ENCODE assay signal across 10 cellular contexts in genomic region chrX:154083134-154083517, GRCh38. TPM values are rescaled to one million over a fixed set of nuclear protein-coding genes. Genes with fewer than 3 reads are reported as not detected.
A peak's percentile ranks its signal among the peaks of the same experiment; 100 is the strongest.
DNase-seq lines count a peak whose midpoint lies in the region; ATAC-seq and TF ChIP-seq lines count a peak whose summit lies in the region.
"Had no signal": no experiment of that assay in that cellular context is flagged by ENCODE, and none has a peak within 500 bp of the region (broad histone marks: within the 10 kb centered on the region; RNA-seq: fewer than 3 reads in every experiment).

No MANE protein-coding gene starts in this region.

- no peaks in the 10 kb centered on the region for H3K9me2 ChIP-seq in HCT116 (ENCODE audit: insufficient read depth)

- no TSS peak for BruUV-seq in HCT116 (replicated peaks; lab: Mats Ljungman, UMichigan)

- intact Hi-C loops in HCT116 (cut with micrococcal nuclease), result no loop called here
- intact Hi-C loops in naive thymus-derived CD4-positive, alpha-beta T cell (cut with micrococcal nuclease), result no loop called here

- ATAC-seq in HCT116 (peak; percentile 36; the same call in 1 of the 2 replicates), GM21529 (IDR thresholded peaks at IDR 0.05; ENCODE audit: unreplicated experiment) (no peak), GM19455 (IDR thresholded peaks at IDR 0.05; ENCODE audit: unreplicated experiment) (no peak)
- peak; percentile 37 for ATAC-seq in naive thymus-derived CD4-positive, alpha-beta T cell
- ATAC-seq: pancreas had no signal

- no peaks in the 10 kb centered on the region for H3K9me3 ChIP-seq in HCT116 (ENCODE audit: control insufficient read depth in 1 of 2, insufficient read depth in 1 of 2, low read depth in 1 of 2, low read length in 2 of 2)
- H3K9me3 ChIP-seq in naive thymus-derived CD4-positive, alpha-beta T cell (ENCODE audit: control insufficient read depth in 2 of 3, low read length in 3 of 3), result no peaks in the 10 kb centered on the region
- H3K9me3 ChIP-seq: pancreas had no signal

- TF ChIP-seq RAD21 in HCT116 (IDR thresholded peaks at IDR 0.05; ENCODE audit: low read depth), result no peak

- H3K4me3 ChIP-seq in ACC112 (ENCODE audit: low read depth, low read length), result no peak overlapping the region
- no peak overlapping the region for H3K4me3 ChIP-seq in HCT116 (replicated peaks in 1 of 2; ENCODE audit: low read depth in 1 of 2, low read length in 2 of 2)
- no peak overlapping the region for H3K4me3 ChIP-seq in naive thymus-derived CD4-positive, alpha-beta T cell (ENCODE audit: low read length)
- H3K4me3 ChIP-seq: pancreas had no signal

- peaks cover 2% of the 10 kb centered on the region for H3K36me3 Mint-ChIP-seq in chondrocyte (ENCODE audit: low read depth)
- peaks cover 0 to 16% (median 7%) of the 10 kb centered on the region in 5 donors for H3K36me3 Mint-ChIP-seq in naive thymus-derived CD4-positive, alpha-beta T cell

- POLR2A ChIA-PET in HCT116 (lab: Charles Lee), result no interaction called here
- POLR2A ChIA-PET in naive thymus-derived CD4-positive, alpha-beta T cell (lab: Charles Lee), result interaction anchor here (0.9 to 1.5 kb wide), 2 partner anchors 11 to 13 kb away, joined by 5 read pairs; no protein-coding TSS in a partner anchor

- no peak for TF ChIP-seq CTCF in HCT116 (IDR thresholded peaks at IDR 0.05 in 2 of 3, conservative IDR thresholded peaks at IDR 0.05 in 1 of 3; ENCODE audit: borderline replicate concordance in 1 of 3, insufficient read depth in 1 of 3, low read depth in 2 of 3, low read length in 2 of 3)
- no peak for TF ChIP-seq CTCF in chondrocyte (IDR thresholded peaks at IDR 0.05)

- no peak overlapping the region for H3K9ac ChIP-seq in HCT116 (ENCODE audit: low read length)

- CTCF ChIA-PET in HCT116 (lab: Charles Lee), result no interaction called here
- CTCF ChIA-PET in naive thymus-derived CD4-positive, alpha-beta T cell (lab: Charles Lee), result no interaction called here

- H3K36me3 ChIP-seq in ACC112 (ENCODE audit: insufficient read depth, low read length), result no peaks in the 10 kb centered on the region
- no peaks in the 10 kb centered on the region for H3K36me3 ChIP-seq in HCT116 (ENCODE audit: control insufficient read depth in 1 of 2, insufficient read depth in 2 of 2, low read length in 2 of 2)
- H3K36me3 ChIP-seq in naive thymus-derived CD4-positive, alpha-beta T cell (ENCODE audit: control insufficient read depth in 2 of 3, insufficient read depth in 3 of 3, low read length in 3 of 3), result no peaks in the 10 kb centered on the region
- H3K36me3 ChIP-seq: pancreas had no signal

- H3K27ac Mint-ChIP-seq in chondrocyte (ENCODE audit: unreplicated experiment), result peak overlapping the region; percentile 28
- peak overlapping the region; percentile 0 to 88 (median 80) for H3K27ac Mint-ChIP-seq in naive thymus-derived CD4-positive, alpha-beta T cell

- H3K4me1 ChIP-seq in ACC112 (ENCODE audit: control insufficient read depth, insufficient read depth, low read length, unreplicated experiment) (peaks cover 9% of the 10 kb centered on the region), HCT116 (ENCODE audit: control insufficient read depth in 1 of 2, insufficient read depth in 2 of 2, low read length in 2 of 2) (peaks cover 7 to 21% of the 10 kb centered on the region in 2 experiments)
- H3K4me1 ChIP-seq in naive thymus-derived CD4-positive, alpha-beta T cell (ENCODE audit: control insufficient read depth in 2 of 2, insufficient read depth in 2 of 2, low read length in 2 of 2), result peaks cover 11 to 24% of the 10 kb centered on the region in 2 donors

- H3K27me3 Mint-ChIP-seq in chondrocyte (ENCODE audit: low read depth), result no peaks in the 10 kb centered on the region
- no peaks in the 10 kb centered on the region for H3K27me3 Mint-ChIP-seq in naive thymus-derived CD4-positive, alpha-beta T cell

- H3K4me2 ChIP-seq in HCT116 (ENCODE audit: low read length), result peak overlapping the region; percentile 55

- 0 out of 2 replicates have a peak, but pooled peaks cover 4% of the 10 kb centered on the region for H4K20me1 ChIP-seq in HCT116 (ENCODE audit: insufficient read depth)

- TF ChIP-seq POLR2A in HCT116 (IDR thresholded peaks at IDR 0.05; ENCODE audit: borderline replicate concordance, extremely low read depth, insufficient read depth, insufficient read length), result no peak

- H3K79me2 ChIP-seq in ACC112 (ENCODE audit: control insufficient read depth, insufficient read depth, low read length, unreplicated experiment) (peaks cover 37% of the 10 kb centered on the region), HCT116 (ENCODE audit: insufficient read depth, low read length) (peaks cover 68% of the 10 kb centered on the region)

- no peak overlapping the region for H3K4me3 Mint-ChIP-seq in chondrocyte (ENCODE audit: unreplicated experiment)
- peak overlapping the region; percentile 29 to 73 (median 55) for H3K4me3 Mint-ChIP-seq in naive thymus-derived CD4-positive, alpha-beta T cell

- no peak for DNase-seq in HCT116 (ENCODE audit: low read depth, low spot score)
- no peak for DNase-seq in chondrocyte (ENCODE audit: low spot score)
- DNase-seq in naive thymus-derived CD4-positive, alpha-beta T cell, result no peak
- DNase-seq in NCI-H1694 treated with DMSO at 0.1 percent for 48 hours (lab: John Stamatoyannopoulos, UW), result no peak
- no peak for DNase-seq in RKO (ENCODE audit: low spot score)
- DNase-seq: amniotic stem cell, pancreas had no signal

- RAD21 ChIA-PET in HCT116 (lab: Charles Lee; ENCODE audit: low non-redundant PET in 1 of 2, low total read pairs in 2 of 2, uncharacterized antibody in 2 of 2, unreplicated experiment in 2 of 2), result no interaction called here

- H2AFZ ChIP-seq in ACC112 (ENCODE audit: low read length, unreplicated experiment) (no peak overlapping the region), HCT116 (ENCODE audit: low read depth, low read length, poor library complexity, severe bottlenecking) (no peak overlapping the region)

- H3K27me3 ChIP-seq in ACC112 (ENCODE audit: insufficient read depth, low read length), result no peaks in the 10 kb centered on the region
- H3K27me3 ChIP-seq in HCT116 (ENCODE audit: insufficient read depth, low read length), result no peaks in the 10 kb centered on the region
- no peaks in the 10 kb centered on the region for H3K27me3 ChIP-seq in naive thymus-derived CD4-positive, alpha-beta T cell (ENCODE audit: control insufficient read depth in 2 of 2, insufficient read depth in 2 of 2, low read length in 2 of 2)

- H3K27ac ChIP-seq in ACC112 (ENCODE audit: low read depth, low read length), result peak overlapping the region; percentile 53
- no peak overlapping the region for H3K27ac ChIP-seq in HCT116 (ENCODE audit: low read depth, low read length)
- H3K27ac ChIP-seq in naive thymus-derived CD4-positive, alpha-beta T cell (ENCODE audit: low read depth, low read length), result peak overlapping the region; percentile 29
- H3K27ac ChIP-seq: pancreas had no signal

- H3K4me1 Mint-ChIP-seq in chondrocyte (ENCODE audit: low read depth), result peaks cover 19% of the 10 kb centered on the region
- peaks cover 20 to 57% (median 40%) of the 10 kb centered on the region in 7 donors for H3K4me1 Mint-ChIP-seq in naive thymus-derived CD4-positive, alpha-beta T cell

- no peaks in the 10 kb centered on the region for H3K9me3 Mint-ChIP-seq in chondrocyte (ENCODE audit: low read depth)
- peaks cover 0 to 2% (median 0%) of the 10 kb centered on the region in 11 donors for H3K9me3 Mint-ChIP-seq in naive thymus-derived CD4-positive, alpha-beta T cell

TF ChIP-seq in HCT116, 20 proteins besides CTCF, POLR2A, EP300 and RAD21 (continues in another document):
- TF ChIP-seq ZFX (IDR thresholded peaks at IDR 0.05) (no peak), ATF3 (IDR thresholded peaks at IDR 0.05) (no peak), FOSL1 (IDR thresholded peaks at IDR 0.05; ENCODE audit: low read depth) (no peak), REST (IDR thresholded peaks at IDR 0.05; ENCODE audit: low read depth) (no peak), ELF1 (IDR thresholded peaks at IDR 0.05; ENCODE audit: borderline replicate concordance, low read depth) (no peak)

RNA-seq across cellular contexts. Expression of gene MECP2, which starts 14.4 kb away (rescaled TPM):
- 32.4 TPM for total RNA-seq in HCT116 (2021; ENCODE audit: unreplicated experiment)
- 12.5 and 13.7 TPM in 2 replicates for polyA plus RNA-seq in HCT116 (2012)
- 32.3 to 35.5 TPM (median 34.2 TPM) in 3 replicates for total RNA-seq in chondrocyte
- 100 to 1,000 TPM in 3 of 5 experiments, 10 to 100 TPM in 2; 72.7 to 155 (median 103) TPM for total RNA-seq in naive thymus-derived CD4-positive, alpha-beta T cell
- 10 to 100 TPM; 12.1 to 22.5 TPM for polyA plus RNA-seq in naive thymus-derived CD4-positive, alpha-beta T cell

Comparison
In these comparisons a context has a peak if more than half of its experiments do, and no peak if none do; other contexts are left out.
1. ATAC-seq: peak in HCT116 (single experiment) and naive thymus-derived CD4-positive, alpha-beta T cell (single experiment); none in GM21529 (single experiment) and GM19455 (single experiment).